ENCODE assay signal across 15 cellular contexts in genomic region chr1:107991371-107992066, GRCh38. TPM values are rescaled to one million over a fixed set of nuclear protein-coding genes. Genes with fewer than 3 reads are reported as not detected.
DNase-seq lines count a peak whose midpoint lies in the region; ATAC-seq and TF ChIP-seq lines count a peak whose summit lies in the region.
"Had no signal": no experiment of that assay in that cellular context is flagged by ENCODE, and none has a peak within 500 bp of the region (broad histone marks: within the 10 kb centered on the region; RNA-seq: fewer than 3 reads in every experiment).

No MANE protein-coding gene starts in this region.

- H3K27me3 Mint-ChIP-seq in MCF 10A (ENCODE audit: insufficient read depth, unreplicated experiment) (no peaks in the 10 kb centered on the region), endothelial cell (ENCODE audit: unreplicated experiment) (no peaks in the 10 kb centered on the region)
- H3K27me3 Mint-ChIP-seq: activated CD8-positive, alpha-beta memory T cell treated with anti-CD3 and anti-CD28 coated beads, Interleukin-2, amount 10 ng/mL, durations not matched to agents 7 days and 5 days; activated naive CD8-positive, alpha-beta T cell treated with anti-CD3 and anti-CD28 coated beads for 36 hours had no signal

- BruUV-seq in MCF 10A (replicated peaks; lab: Mats Ljungman, UMichigan): no TSS peak

- H3K27ac Mint-ChIP-seq in MCF 10A (ENCODE audit: low read depth, unreplicated experiment) (peak overlapping the region; percentile 78), endothelial cell (ENCODE audit: unreplicated experiment) (no peak overlapping the region)
- H3K27ac Mint-ChIP-seq: activated CD8-positive, alpha-beta memory T cell treated with anti-CD3 and anti-CD28 coated beads, Interleukin-2, amount 10 ng/mL, durations not matched to agents 7 days and 5 days; activated naive CD8-positive, alpha-beta T cell treated with anti-CD3 and anti-CD28 coated beads for 36 hours; GM23338; type B pancreatic cell had no signal

- intact Hi-C loops in MCF 10A (cut with micrococcal nuclease): no loop called here

- H3K4me1 Mint-ChIP-seq in MCF 10A (ENCODE audit: insufficient read depth, unreplicated experiment): peaks cover 32% of the 10 kb centered on the region
- peaks cover 2% of the 10 kb centered on the region for H3K4me1 Mint-ChIP-seq in endothelial cell (ENCODE audit: unreplicated experiment)
- H3K4me1 Mint-ChIP-seq: activated CD8-positive, alpha-beta memory T cell treated with anti-CD3 and anti-CD28 coated beads, Interleukin-2, amount 10 ng/mL, durations not matched to agents 7 days and 5 days; GM23338; neural crest cell had no signal

- POLR2A ChIA-PET in MCF 10A (lab: Yijun Ruan, JAX): interaction anchor here (0.6 to 1.0 kb wide), 4 partner anchors 28 to 322 kb away, joined by 3 read pairs; no protein-coding TSS in a partner anchor

- H3K9me3 Mint-ChIP-seq in MCF 10A (ENCODE audit: unreplicated experiment) (no peaks in the 10 kb centered on the region), endothelial cell (ENCODE audit: unreplicated experiment) (no peaks in the 10 kb centered on the region)
- H3K9me3 Mint-ChIP-seq: activated naive CD8-positive, alpha-beta T cell treated with anti-CD3 and anti-CD28 coated beads for 36 hours; GM23338; type B pancreatic cell had no signal

- TF ChIP-seq CTCF in MCF 10A (IDR thresholded peaks at IDR 0.05; ENCODE audit: unreplicated experiment): no peak
- no peak for TF ChIP-seq CTCF in endothelial cell (IDR thresholded peaks at IDR 0.05; ENCODE audit: unreplicated experiment)

- CTCF ChIA-PET in MCF 10A (lab: Yijun Ruan, JAX): interaction anchor here (0.7 kb wide), 1 partner anchor 80 kb away, joined by 4 read pairs; no protein-coding TSS in a partner anchor

- DNase-seq in A172 (ENCODE audit: low spot score) (peak; percentile 80), M059J (ENCODE audit: low read depth) (peak; percentile 58), MCF 10A (ENCODE audit: unreplicated experiment) (peak; percentile 92), kidney tubule cell (ENCODE audit: low spot score) (peak; percentile 17), endothelial cell (ENCODE audit: low spot score) (no peak), NCI-H526 treated with DMSO at 0.1 percent for 48 hours (lab: John Stamatoyannopoulos, UW) (no peak)
- DNase-seq in activated CD4-positive, CD25-positive, alpha-beta regulatory T cell (lab: John Stamatoyannopoulos, UW): no peak
- DNase-seq: activated CD8-positive, alpha-beta memory T cell treated with anti-CD3 and anti-CD28 coated beads, Interleukin-2, amount 10 ng/mL, durations not matched to agents 7 days and 5 days; activated naive CD8-positive, alpha-beta T cell treated with anti-CD3 and anti-CD28 coated beads for 36 hours; colonic mucosa had no signal

- peak overlapping the region; percentile 5 for H3K4me3 Mint-ChIP-seq in MCF 10A (ENCODE audit: unreplicated experiment)
- no peak overlapping the region for H3K4me3 Mint-ChIP-seq in endothelial cell (ENCODE audit: unreplicated experiment)
- H3K4me3 Mint-ChIP-seq: activated CD8-positive, alpha-beta memory T cell treated with anti-CD3 and anti-CD28 coated beads, Interleukin-2, amount 10 ng/mL, durations not matched to agents 7 days and 5 days; activated naive CD8-positive, alpha-beta T cell treated with anti-CD3 and anti-CD28 coated beads for 36 hours; GM23338; neural crest cell; type B pancreatic cell had no signal

- H3K36me3 Mint-ChIP-seq in MCF 10A (ENCODE audit: insufficient read depth, unreplicated experiment) (no peaks in the 10 kb centered on the region), endothelial cell (ENCODE audit: low read depth, unreplicated experiment) (no peaks in the 10 kb centered on the region)
- H3K36me3 Mint-ChIP-seq: activated CD8-positive, alpha-beta memory T cell treated with anti-CD3 and anti-CD28 coated beads, Interleukin-2, amount 10 ng/mL, durations not matched to agents 7 days and 5 days; activated naive CD8-positive, alpha-beta T cell treated with anti-CD3 and anti-CD28 coated beads for 36 hours; type B pancreatic cell had no signal

- no peak for ATAC-seq in HG02610 (IDR thresholded peaks at IDR 0.05; ENCODE audit: unreplicated experiment)
- ATAC-seq: activated CD8-positive, alpha-beta memory T cell treated with anti-CD3 and anti-CD28 coated beads, Interleukin-2, amount 10 ng/mL, durations not matched to agents 7 days and 5 days; GM12878; GM23338 had no signal

RNA-seq across cellular contexts. Expression of gene VAV3, which starts 26.5 kb away (rescaled TPM):
- 0.65 and 0.88 TPM in 2 replicates for total RNA-seq in A172 (2014; rRNA removed; shearing (Covaris generic))
- 72.8 and 96.6 TPM in 2 replicates for total RNA-seq in M059J (2014; rRNA removed; shearing (Covaris generic))
- total RNA-seq in MCF 10A (2022) (2.0 and 3.0 TPM in 2 replicates), endothelial cell (ENCODE audit: unreplicated experiment) (159 TPM)

Comparison
In these comparisons a context has a peak if more than half of its experiments do, and no peak if none do; other contexts are left out.
1. DNase-seq: peak in A172 (single experiment), M059J (single experiment), MCF 10A (single experiment) and kidney tubule cell (single experiment); none in activated CD4-positive, CD25-positive, alpha-beta regulatory T cell (0 of 4), endothelial cell (single experiment) and NCI-H526 treated with DMSO at 0.1 percent for 48 hours (single experiment).
2. RNA of gene VAV3, which starts 26.5 kb away (total RNA-seq): 159 TPM in endothelial cell (single experiment) and 72.8 to 96.6 TPM in M059J; 2.0 to 3.0 TPM in MCF 10A and 0.65 to 0.88 TPM in A172; every median in the first group is over 10 times any median in the second.